In genomic region chr16:72927199-72928088, GRCh38 we compare ENCODE assay signal across 10 cellular contexts.
DNase-seq lines count a peak whose midpoint lies in the region; ATAC-seq and TF ChIP-seq lines count a peak whose summit lies in the region.
"Had no signal": no experiment of that assay in that cellular context is flagged by ENCODE, and none has a peak within 500 bp of the region (broad histone marks: within the 10 kb centered on the region; RNA-seq: fewer than 3 reads in every experiment).

No MANE protein-coding gene starts in this region.

- peaks cover 21% of the 10 kb centered on the region for H3K36me3 Mint-ChIP-seq in Caco-2 (ENCODE audit: insufficient read depth, unreplicated experiment)

- H3K9me3 ChIP-seq in Caco-2 = no peaks in the 10 kb centered on the region
- H3K9me3 ChIP-seq in mucosa of descending colon = no peaks in the 10 kb centered on the region
- H3K9me3 ChIP-seq in ovary = no peaks in the 10 kb centered on the region

- H3K27ac Mint-ChIP-seq in Caco-2 (ENCODE audit: unreplicated experiment) = peak overlapping the region; percentile 28

- peaks cover 46% of the 10 kb centered on the region for H3K4me1 Mint-ChIP-seq in Caco-2 (ENCODE audit: low read depth, unreplicated experiment)

- no peak for TF ChIP-seq EP300 in ovary (IDR thresholded peaks at IDR 0.05)

- CTCF ChIA-PET in Caco-2 (lab: Charles Lee) = no interaction called here

- peak in 1 of 2 experiments; percentile 14 for TF ChIP-seq CTCF in Caco-2 (IDR thresholded peaks at IDR 0.05; ENCODE audit: insufficient read depth in 1 of 2, low read depth in 1 of 2, low read length in 1 of 2, severe bottlenecking in 1 of 2, unreplicated experiment in 1 of 2)
- TF ChIP-seq CTCF in mucosa of descending colon (IDR thresholded peaks at IDR 0.05) = no peak
- no peak for TF ChIP-seq CTCF in ovary (IDR thresholded peaks at IDR 0.05)

- no peaks in the 10 kb centered on the region for H3K36me3 ChIP-seq in Caco-2 (ENCODE audit: control insufficient read depth, insufficient read depth, low read length)
- no peaks in the 10 kb centered on the region for H3K36me3 ChIP-seq in mucosa of descending colon (ENCODE audit: low read depth)
- H3K36me3 ChIP-seq in ovary = no peaks in the 10 kb centered on the region
- H3K36me3 ChIP-seq: cardiac muscle cell had no signal

- WGBS in ovary, 3 donors = 49 to 67% (median 60%) methylated on average over 22 to 26 of the region's 26 CpGs

- no peaks in the 10 kb centered on the region for H3K9me3 Mint-ChIP-seq in Caco-2 (ENCODE audit: unreplicated experiment)

- ATAC-seq in mucosa of descending colon (peak; percentile 56), GM19463 (IDR thresholded peaks at IDR 0.05; ENCODE audit: unreplicated experiment) (no peak)
- no peak for ATAC-seq in activated CD4-positive, CD25-positive, alpha-beta regulatory T cell treated with anti-CD3 and anti-CD28 coated beads, Interleukin-2, amount 50 U/mL, for 24 hours

- intact Hi-C loops in Caco-2 (cut with micrococcal nuclease; ENCODE audit: unreplicated experiment) (no loop called here), mucosa of descending colon (cut with DNase I, micrococcal nuclease) (no loop called here), ovary (cut with DNase I) (loop anchor here in 1 of 4 donors (10.0 kb wide), 1 partner anchor 127 kb away; no protein-coding TSS in a partner anchor)

- H3K27me3 ChIP-seq in Caco-2 (replicated peaks; ENCODE audit: control insufficient read depth, insufficient read depth, low read length) (no peaks in the 10 kb centered on the region), ovary (no peaks in the 10 kb centered on the region)
- H3K27me3 ChIP-seq: cardiac muscle cell had no signal

- DNase-seq in Caco-2 (no peak), NCI-H1436 (lab: John Stamatoyannopoulos, UW) (peak; percentile 62), SW480 (ENCODE audit: low spot score) (peak; percentile 95), mucosa of descending colon (no peak), NAMALWA (ENCODE audit: low spot score) (no peak), ovary (no peak)
- DNase-seq: NCI-H1694 had no signal

- H3K4me3 Mint-ChIP-seq in Caco-2 (ENCODE audit: unreplicated experiment) = no peak overlapping the region

- TF ChIP-seq POLR2A in ovary (IDR thresholded peaks at IDR 0.05) = no peak

- no TSS peak for BruUV-seq in Caco-2 (replicated peaks; lab: Mats Ljungman, UMichigan)

- POLR2A ChIA-PET in Caco-2 (lab: Charles Lee) = no interaction called here

- H3K4me1 ChIP-seq in Caco-2 (peaks cover 17% of the 10 kb centered on the region), mucosa of descending colon (ENCODE audit: low read depth) (no peaks in the 10 kb centered on the region), ovary (ENCODE audit: insufficient read depth) (peaks cover 10% of the 10 kb centered on the region)

- no peak overlapping the region for H3K27ac ChIP-seq in ovary
- H3K27ac ChIP-seq: cardiac muscle cell had no signal

- H3K4me3 ChIP-seq in Caco-2 (ENCODE audit: low read depth, low read length) (no peak overlapping the region), mucosa of descending colon (no peak overlapping the region), ovary (no peak overlapping the region)
- H3K4me3 ChIP-seq: cardiac muscle cell had no signal

- H3K27me3 Mint-ChIP-seq in Caco-2 (ENCODE audit: insufficient read depth, unreplicated experiment) = no peaks in the 10 kb centered on the region

Comparison
In these comparisons a context has a peak if more than half of its experiments do, and no peak if none do; other contexts are left out.
1. DNase-seq: peak in NCI-H1436 (single experiment) and SW480 (single experiment); none in Caco-2 (0 of 2), mucosa of descending colon (0 of 3), NAMALWA (single experiment) and ovary (0 of 5).